8 cellular contexts compared by ENCODE assay signal in the genomic region with DNA sequence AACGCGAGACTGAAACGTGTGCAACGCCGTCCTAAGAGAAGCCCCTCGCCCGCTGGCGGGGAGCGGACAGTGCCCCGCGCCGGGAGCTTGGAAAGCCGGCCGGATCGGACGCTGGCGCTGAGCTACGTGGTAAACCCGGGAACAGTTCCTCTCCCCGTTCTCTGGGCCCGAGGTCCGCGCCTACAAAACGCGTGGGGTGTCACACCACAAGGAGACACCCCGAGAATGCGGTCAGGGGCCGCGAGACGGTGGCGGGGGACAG. TPM values are rescaled to one million over a fixed set of nuclear protein-coding genes. Genes with fewer than 3 reads are reported as not detected.
A peak's percentile ranks its signal among the peaks of the same experiment; 100 is the strongest.
DNase-seq lines count a peak whose midpoint lies in the region; ATAC-seq and TF ChIP-seq lines count a peak whose summit lies in the region.

No MANE protein-coding gene starts in this region.

- peak in 1 of 4 donors; percentile 28 for ATAC-seq in heart left ventricle
- no peak for ATAC-seq in Right ventricle myocardium superior (ENCODE audit: poor library complexity)
- no peak for ATAC-seq in activated B cell treated with CpG ODN at 0.5 μM for 24 hours (ENCODE audit: low read depth)
- ATAC-seq in left ventricle myocardium superior, result peak; percentile 15
- no peak for ATAC-seq in GM19324 (IDR thresholded peaks at IDR 0.05; ENCODE audit: low FRiP score, unreplicated experiment)
- ATAC-seq in GM18520 (IDR thresholded peaks at IDR 0.05; ENCODE audit: unreplicated experiment), result no peak

- H3K27me3 Mint-ChIP-seq in activated B cell treated with CpG ODN at 0.5 μM for 24 hours, result no peaks in the 10 kb centered on the region

- no peak for TF ChIP-seq POLR2A in heart left ventricle (IDR thresholded peaks at IDR 0.05)
- TF ChIP-seq POLR2A in spleen (IDR thresholded peaks at IDR 0.05), result no peak

- H3K36me3 Mint-ChIP-seq in activated B cell treated with CpG ODN at 0.5 μM for 24 hours (ENCODE audit: low read depth), result peaks cover 21% of the 10 kb centered on the region

- peak overlapping the region; percentile 52 to 96 (median 86) for H3K4me3 ChIP-seq in heart left ventricle
- H3K4me3 ChIP-seq in spleen, result peak overlapping the region; percentile 66 to 94 (median 74)

- peaks cover 59% of the 10 kb centered on the region for H3K4me1 Mint-ChIP-seq in activated B cell treated with CpG ODN at 0.5 μM for 24 hours

- peaks cover 0 to 8% (median 0%) of the 10 kb centered on the region in 9 donors for H3K36me3 ChIP-seq in heart left ventricle
- H3K36me3 ChIP-seq in spleen, result peaks cover 0 to 5% (median 0%) of the 10 kb centered on the region in 6 donors

- DNase-seq in heart left ventricle (no peak), Right ventricle myocardium superior (no peak), activated B cell treated with CpG ODN at 0.5 μM for 24 hours (no peak), left ventricle myocardium superior (no peak), spleen (no peak), ecto neural progenitor cell (ENCODE audit: low spot score) (no peak)

- H3K9me3 Mint-ChIP-seq in activated B cell treated with CpG ODN at 0.5 μM for 24 hours, result no peaks in the 10 kb centered on the region

- 0% methylated on average over 29 to 31 of the region's 31 CpGs for WGBS in heart left ventricle, 4 donors
- 0% methylated on average over 16 to 31 of the region's 31 CpGs for WGBS in spleen, 5 donors

- no peaks in the 10 kb centered on the region for H3K9me3 ChIP-seq in heart left ventricle
- no peaks in the 10 kb centered on the region for H3K9me3 ChIP-seq in spleen

- CTCF ChIA-PET in activated B cell treated with CpG ODN at 0.5 μM for 24 hours (lab: Charles Lee), result interaction anchor here (1.4 to 1.7 kb wide), 2 partner anchors 87 to 102 kb away, joined by 3 to 5 read pairs; no protein-coding TSS in a partner anchor

- H3K27ac ChIP-seq in heart left ventricle, result peak overlapping the region; percentile 94 to 100 (median 98)
- peak overlapping the region; percentile 96 to 99 (median 99) for H3K27ac ChIP-seq in spleen

- H3K4me1 ChIP-seq in heart left ventricle (peaks cover 6 to 57% (median 52%) of the 10 kb centered on the region in 12 donors), spleen (peaks cover 42 to 61% (median 58%) of the 10 kb centered on the region in 6 donors)

- TF ChIP-seq CTCF in heart left ventricle (IDR thresholded peaks at IDR 0.05), result no peak
- TF ChIP-seq CTCF in activated B cell treated with CpG ODN at 0.5 μM for 24 hours (IDR thresholded peaks at IDR 0.05), result no peak
- TF ChIP-seq CTCF in spleen (IDR thresholded peaks at IDR 0.05 in 8 of 11, conservative IDR thresholded peaks at IDR 0.05 in 3 of 11), result no peak

- H3K27ac Mint-ChIP-seq in activated B cell treated with CpG ODN at 0.5 μM for 24 hours, result peak overlapping the region; percentile 83

- intact Hi-C loops in heart left ventricle (cut with DNase I) (loop anchor here in 6 of 10 donors (1.0 to 10.0 kb wide), 5 partner anchors 29 to 114 kb away; partner anchors contain the start of genes CD40 (in 2 of the 6), SLC12A5 (in 2 of the 6) and ZNF335 (in 1 of the 6)), Right ventricle myocardium superior (cut with DNase I) (no loop called here), activated B cell treated with CpG ODN at 0.5 μM for 24 hours (cut with micrococcal nuclease) (loop anchor here (1.0 to 5.0 kb wide), 5 partner anchors 19 to 297 kb away; partner anchors contain the start of genes ACOT8, DNTTIP1, WFDC3 and ZNF335), left ventricle myocardium superior (cut with micrococcal nuclease) (no loop called here), spleen (cut with DNase I; ENCODE audit: low total_unique reads) (loop anchor here (10.0 kb wide), 1 partner anchor 64 kb away; the partner anchor contains the start of gene SLC12A5)

- H3K4me3 Mint-ChIP-seq in activated B cell treated with CpG ODN at 0.5 μM for 24 hours, result peak overlapping the region; percentile 90

- no peaks in the 10 kb centered on the region for H3K27me3 ChIP-seq in heart left ventricle
- no peaks in the 10 kb centered on the region for H3K27me3 ChIP-seq in spleen (replicated peaks in 1 of 7)

- POLR2A ChIA-PET in activated B cell treated with CpG ODN at 0.5 μM for 24 hours (lab: Charles Lee), result interaction anchor here (1.0 to 2.4 kb wide), 5 partner anchors 19 to 116 kb away, joined by 3 to 8 read pairs (median 6); partner anchors contain the start of gene CD40

RNA-seq across cellular contexts. Expression of gene NCOA5, which starts 0.8 kb away (rescaled TPM):
- 10 to 100 TPM in 7 of 9 donors, 1 to 10 TPM in 2; 9.5 to 17.4 (median 12.5) TPM for total RNA-seq in heart left ventricle
- polyA plus RNA-seq in heart left ventricle, result 10 to 100 TPM in 1 of 2 donors, 1 to 10 TPM in 1; 5.7 to 11.9 TPM
- total RNA-seq in Right ventricle myocardium superior, result 23.0 TPM
- total RNA-seq in activated B cell treated with CpG ODN at 0.5 μM for 24 hours, result 46.4 and 53.1 TPM in 2 replicates
- total RNA-seq in left ventricle myocardium superior, result 19.4 TPM
- total RNA-seq in spleen, result 10 to 100 TPM; 27.3 to 33.2 (median 29.2) TPM
- 10 to 100 TPM; 14.3 to 22.3 (median 16.6) TPM for polyA plus RNA-seq in spleen

RNA-seq across cellular contexts. Expression of gene CD40, which starts 29.1 kb away (rescaled TPM):
- total RNA-seq in heart left ventricle, result 10 to 100 TPM in 2 of 9 donors, 1 to 10 TPM in 7; 3.5 to 38.3 (median 5.7) TPM
- 1 to 10 TPM; 4.7 to 5.5 TPM for polyA plus RNA-seq in heart left ventricle
- total RNA-seq in Right ventricle myocardium superior, result 7.4 TPM
- 410 and 464 TPM in 2 replicates for total RNA-seq in activated B cell treated with CpG ODN at 0.5 μM for 24 hours
- 6.7 TPM for total RNA-seq in left ventricle myocardium superior
- total RNA-seq in spleen, result 10 to 100 TPM; 30.7 to 70.3 (median 44.2) TPM
- 100 to 1,000 TPM in 1 of 3 donors, 10 to 100 TPM in 2; 66.1 to 108 (median 68.7) TPM for polyA plus RNA-seq in spleen

RNA-seq across cellular contexts. Expression of gene SLC12A5, which starts 60.0 kb away (rescaled TPM):
- 1 to 10 TPM in 2 of 9 donors, under 1 TPM in 1, not detected in 6; 0.73 to 1.7 (median 1.2) TPM for total RNA-seq in heart left ventricle
- polyA plus RNA-seq in heart left ventricle, result not detected
- total RNA-seq in Right ventricle myocardium superior, result not detected
- total RNA-seq in activated B cell treated with CpG ODN at 0.5 μM for 24 hours, result not detected in 2 replicates
- 1.3 TPM for total RNA-seq in left ventricle myocardium superior
- total RNA-seq in spleen, result 1 to 10 TPM in 5 of 7 donors, under 1 TPM in 2; 0.20 to 4.0 (median 2.5) TPM
- 1 to 10 TPM; 1.8 to 8.7 (median 4.1) TPM for polyA plus RNA-seq in spleen

Comparison
In these comparisons a context has a peak if more than half of its experiments do, and no peak if none do; other contexts are left out.
1. intact Hi-C loops: an anchor here in heart left ventricle (1.0 to 10.0 kb wide), activated B cell treated with CpG ODN at 0.5 μM for 24 hours (1.0 to 5.0 kb wide) and spleen (10.0 kb wide); none called in Right ventricle myocardium superior and left ventricle myocardium superior.